ENCODE assay signal across 8 cellular contexts in the genomic region with DNA sequence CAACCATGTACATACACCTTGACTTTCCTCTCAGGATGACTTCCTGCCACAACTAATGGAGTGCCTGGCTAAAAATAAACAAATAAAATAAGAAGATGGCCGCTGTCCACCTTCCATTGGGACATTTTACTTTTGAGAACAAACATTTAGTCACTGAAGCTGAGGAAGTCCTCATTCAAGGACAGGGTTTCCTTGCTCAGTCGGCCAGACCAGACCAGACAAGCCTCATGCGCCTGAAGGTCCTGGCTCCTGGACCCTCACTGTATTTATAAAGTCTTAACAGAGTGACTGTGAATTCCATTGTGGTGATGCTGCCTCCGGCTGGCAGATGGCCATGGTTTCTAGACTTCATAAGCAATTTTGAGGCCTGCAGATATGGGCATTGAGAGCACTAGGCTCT.
DNase-seq lines count a peak whose midpoint lies in the region; ATAC-seq, FAIRE-seq and TF ChIP-seq lines count a peak whose summit lies in the region.

No MANE protein-coding gene starts in this region.

- H3K4me1 Mint-ChIP-seq in CD4-positive, alpha-beta T cell (ENCODE audit: low read depth) = peaks cover 89% of the 10 kb centered on the region

- H3K4me2 ChIP-seq in parathyroid adenoma (ENCODE audit: low read length) = no peak overlapping the region

- intact Hi-C loops in CD4-positive, alpha-beta T cell (cut with DNase I, micrococcal nuclease) = loop anchor here in 1 of 2 experiments (5.0 kb wide), 1 partner anchor 54 kb away; no protein-coding TSS in a partner anchor

- H3K9ac ChIP-seq in parathyroid adenoma = no peak overlapping the region

- POLR2A ChIA-PET in CD4-positive, alpha-beta T cell (lab: Charles Lee) = interaction anchor here (0.6 to 2.8 kb wide), 3 partner anchors 15 to 90 kb away, joined by 3 to 12 read pairs (median 3); no protein-coding TSS in a partner anchor

- DNase-seq in CD4-positive, alpha-beta T cell = no peak
- DNase-seq in RCC 7860 (ENCODE audit: low spot score) (peak; percentile 91), fibroblast of the aortic adventitia (ENCODE audit: low read depth) (peak; percentile 96), DMS153 treated with DMSO at 0.1 percent for 48 hours (lab: John Stamatoyannopoulos, UW; ENCODE audit: unreplicated experiment) (no peak), NCI-H510A treated with DMSO at 0.1 percent for 48 hours (lab: John Stamatoyannopoulos, UW) (no peak)

- H3K4me3 ChIP-seq in fibroblast of the aortic adventitia (ENCODE audit: low read depth, low read length) = peak overlapping the region; percentile 15
- H3K4me3 ChIP-seq in parathyroid adenoma (ENCODE audit: low read depth, low read length) = no peak overlapping the region

- no peak for ATAC-seq in CD4-positive, alpha-beta T cell (ENCODE audit: poor library complexity)
- no peak for ATAC-seq in HG02973 (IDR thresholded peaks at IDR 0.05; ENCODE audit: unreplicated experiment)
- no peak for ATAC-seq in GM18858 (IDR thresholded peaks at IDR 0.05; ENCODE audit: unreplicated experiment)

- CTCF ChIA-PET in CD4-positive, alpha-beta T cell (lab: Charles Lee) = interaction anchor here (1.0 to 1.2 kb wide), 2 partner anchors 10 to 115 kb away, joined by 3 to 6 read pairs; a partner anchor contains a TSS

- H3K79me2 ChIP-seq in parathyroid adenoma = peaks cover 8% of the 10 kb centered on the region

- H3K36me3 ChIP-seq in parathyroid adenoma (ENCODE audit: control insufficient read depth, insufficient read depth, low read length) = no peaks in the 10 kb centered on the region

- FAIRE-seq in RCC 7860 (lab: Jason Lieb, UNC) = peak; percentile 89

- no peaks in the 10 kb centered on the region for H3K27me3 ChIP-seq in CD4-positive, alpha-beta T cell (ENCODE audit: control insufficient read depth, insufficient read depth, low read length)
- no peaks in the 10 kb centered on the region for H3K27me3 ChIP-seq in parathyroid adenoma (ENCODE audit: control insufficient read depth, insufficient read depth, low read length)

- H3K27me3 Mint-ChIP-seq in CD4-positive, alpha-beta T cell = no peaks in the 10 kb centered on the region

- H3K4me1 ChIP-seq in parathyroid adenoma = peaks cover 8% of the 10 kb centered on the region

- H3K27ac ChIP-seq in CD4-positive, alpha-beta T cell (ENCODE audit: low read depth, low read length) = no peak overlapping the region
- peak overlapping the region; percentile 63 for H3K27ac ChIP-seq in parathyroid adenoma

- peak overlapping the region; percentile 14 for H3K4me3 Mint-ChIP-seq in CD4-positive, alpha-beta T cell

- no peak overlapping the region for H2AFZ ChIP-seq in parathyroid adenoma

- no peaks in the 10 kb centered on the region for H3K9me3 ChIP-seq in CD4-positive, alpha-beta T cell (ENCODE audit: control insufficient read depth, low read length)
- H3K9me3 ChIP-seq in parathyroid adenoma (ENCODE audit: control insufficient read depth, low read length) = no peaks in the 10 kb centered on the region

- no peak for TF ChIP-seq CTCF in CD4-positive, alpha-beta T cell (IDR thresholded peaks at IDR 0.05)
- TF ChIP-seq CTCF in fibroblast of the aortic adventitia (IDR thresholded peaks at IDR 0.05; ENCODE audit: insufficient read depth, low read length) (no peak), parathyroid adenoma (IDR thresholded peaks at IDR 0.05) (no peak)

- peak overlapping the region; percentile 86 for H3K27ac Mint-ChIP-seq in CD4-positive, alpha-beta T cell

- peaks cover 39% of the 10 kb centered on the region for H3K36me3 Mint-ChIP-seq in CD4-positive, alpha-beta T cell (ENCODE audit: low read depth)

- no peaks in the 10 kb centered on the region for H3K9me3 Mint-ChIP-seq in CD4-positive, alpha-beta T cell

Comparison
In these comparisons a context has a peak if more than half of its experiments do, and no peak if none do; other contexts are left out.
1. DNase-seq: peak in RCC 7860 (single experiment) and fibroblast of the aortic adventitia (single experiment); none in CD4-positive, alpha-beta T cell (0 of 10), DMS153 treated with DMSO at 0.1 percent for 48 hours (single experiment) and NCI-H510A treated with DMSO at 0.1 percent for 48 hours (single experiment).